Comparison of ENCODE assay signal across 8 cellular contexts in the genomic region with DNA sequence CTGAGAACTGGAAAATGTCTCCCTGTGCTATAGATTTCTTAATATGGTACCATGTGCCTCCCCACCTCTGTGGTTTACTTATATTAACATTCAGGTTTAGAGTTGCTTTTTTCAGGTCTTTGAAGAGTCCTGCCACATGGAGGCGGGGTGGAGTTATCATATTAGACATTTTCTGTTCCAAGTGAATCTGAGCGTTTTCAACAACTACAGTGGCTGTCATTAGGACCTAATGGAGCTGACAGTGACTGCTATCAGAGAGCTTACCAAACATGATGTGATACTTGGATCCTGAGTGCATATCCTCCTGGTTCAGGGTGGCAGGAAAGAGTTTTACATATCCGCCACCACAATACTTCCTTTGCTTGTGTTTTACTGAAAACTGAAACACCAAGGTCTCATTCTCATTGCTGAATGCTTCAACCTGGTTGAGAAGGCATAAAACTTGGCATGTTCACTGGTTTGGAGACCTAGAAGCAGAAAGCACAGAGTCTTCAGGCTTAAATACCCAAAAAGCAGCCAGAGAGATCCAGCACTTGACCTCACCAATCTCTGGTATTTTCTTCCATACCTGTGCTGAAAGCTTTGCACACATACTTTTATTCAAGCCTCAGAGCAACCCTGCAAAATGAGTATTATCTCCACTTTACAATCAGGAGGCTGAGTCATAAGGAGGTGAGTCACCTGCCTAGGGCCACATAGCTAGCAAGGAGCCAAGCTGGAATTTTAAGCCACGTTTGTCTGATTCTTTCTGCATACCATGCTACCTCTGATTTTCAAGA. TPM values are rescaled to one million over a fixed set of nuclear protein-coding genes. Genes with fewer than 3 reads are reported as not detected.
DNase-seq lines count a peak whose midpoint lies in the region; ATAC-seq and TF ChIP-seq lines count a peak whose summit lies in the region.

No MANE protein-coding gene starts in this region.

- intact Hi-C loops in Calu3 (cut with micrococcal nuclease; ENCODE audit: unreplicated experiment) (loop anchor here (2.0 to 5.0 kb wide), 3 partner anchors 48 to 199 kb away; a partner anchor contains a TSS), lower lobe of right lung (cut with DNase I) (no loop called here)

- no peaks in the 10 kb centered on the region for H3K36me3 Mint-ChIP-seq in Calu3 (ENCODE audit: insufficient read depth, unreplicated experiment)
- no peaks in the 10 kb centered on the region for H3K36me3 Mint-ChIP-seq in brain

- H3K4me3 ChIP-seq in RWPE2 (ENCODE audit: severe bottlenecking), result no peak overlapping the region
- H3K4me3 ChIP-seq in lower lobe of right lung, result no peak overlapping the region
- no peak overlapping the region for H3K4me3 ChIP-seq in upper lobe of left lung

- CTCF ChIA-PET in Calu3 (lab: Charles Lee), result interaction anchor here (0.6 to 1.6 kb wide), 4 partner anchors 34 to 461 kb away, joined by 4 to 6 read pairs (median 5); no protein-coding TSS in a partner anchor

- peaks cover 37% of the 10 kb centered on the region for H3K4me1 Mint-ChIP-seq in Calu3 (ENCODE audit: low read depth, unreplicated experiment)
- H3K4me1 Mint-ChIP-seq in brain, result peaks cover 14% of the 10 kb centered on the region

- H3K9me3 Mint-ChIP-seq in Calu3 (ENCODE audit: low read depth, unreplicated experiment) (no peaks in the 10 kb centered on the region), brain (no peaks in the 10 kb centered on the region)

- ATAC-seq in GM19324 (IDR thresholded peaks at IDR 0.05; ENCODE audit: low FRiP score, unreplicated experiment) (peak; percentile 82), HG03175 (IDR thresholded peaks at IDR 0.05; ENCODE audit: unreplicated experiment) (peak; percentile 76), RWPE2 (ENCODE audit: low read depth) (peak; percentile 90), lower lobe of right lung (peak; percentile 89 to 95), upper lobe of left lung (ENCODE audit: low FRiP score in 2 of 2) (peak; percentile 62 to 83)

- no peak overlapping the region for H3K4me3 Mint-ChIP-seq in Calu3 (ENCODE audit: low read depth, unreplicated experiment)
- no peak overlapping the region for H3K4me3 Mint-ChIP-seq in brain

- H3K36me3 ChIP-seq in RWPE2 (ENCODE audit: low read depth) (no peaks in the 10 kb centered on the region), lower lobe of right lung (no peaks in the 10 kb centered on the region), upper lobe of left lung (no peaks in the 10 kb centered on the region)

- peak; percentile 78 for DNase-seq in Calu3
- DNase-seq in RWPE2 (ENCODE audit: low spot score), result peak; percentile 77
- DNase-seq in lower lobe of right lung, result no peak
- peak in 1 of 2 donors; percentile 72 for DNase-seq in upper lobe of left lung
- no peak for DNase-seq in NCI-H1436 treated with DMSO at 0.1 percent for 48 hours (lab: John Stamatoyannopoulos, UW)

- peak in 1 of 4 donors; percentile 7 for TF ChIP-seq EP300 in upper lobe of left lung (IDR thresholded peaks at IDR 0.05)

- H3K4me1 ChIP-seq in RWPE2 (ENCODE audit: insufficient read depth, poor library complexity, severe bottlenecking) (peaks cover 44% of the 10 kb centered on the region), lower lobe of right lung (peaks cover 25% of the 10 kb centered on the region), upper lobe of left lung (peaks cover 20 to 27% (median 25%) of the 10 kb centered on the region in 4 donors)

- WGBS in upper lobe of left lung, 2 donors, result 29 to 40% methylated on average over 4 of the region's 4 CpGs

- H3K27ac ChIP-seq in RWPE2 (ENCODE audit: poor library complexity, severe bottlenecking) (peak overlapping the region; percentile 95), lower lobe of right lung (peak overlapping the region; percentile 49), upper lobe of left lung (peak overlapping the region; percentile 27 to 75 (median 52))

- H3K27me3 Mint-ChIP-seq in Calu3 (ENCODE audit: unreplicated experiment) (no peaks in the 10 kb centered on the region), brain (peaks cover 3% of the 10 kb centered on the region)

- BruUV-seq in Calu3 (replicated peaks; lab: Mats Ljungman, UMichigan), result no TSS peak

- H3K27ac Mint-ChIP-seq in Calu3 (ENCODE audit: unreplicated experiment), result peak overlapping the region; percentile 89
- peak overlapping the region in 1 of 5 experiments; percentile 77 for H3K27ac Mint-ChIP-seq in brain

- H3K27me3 ChIP-seq in RWPE2 (ENCODE audit: insufficient read depth, poor library complexity, severe bottlenecking), result no peaks in the 10 kb centered on the region
- H3K27me3 ChIP-seq in lower lobe of right lung (ENCODE audit: low read depth), result no peaks in the 10 kb centered on the region
- H3K27me3 ChIP-seq in upper lobe of left lung, result no peaks in the 10 kb centered on the region

- H3K9me3 ChIP-seq in RWPE2 (ENCODE audit: severe bottlenecking) (no peaks in the 10 kb centered on the region), lower lobe of right lung (no peaks in the 10 kb centered on the region), upper lobe of left lung (no peaks in the 10 kb centered on the region)

- peak; percentile 20 for TF ChIP-seq CTCF in Calu3 (IDR thresholded peaks at IDR 0.05; ENCODE audit: unreplicated experiment)
- TF ChIP-seq CTCF in RWPE2 (IDR thresholded peaks at IDR 0.05; ENCODE audit: poor library complexity, severe bottlenecking), result peak; percentile 31
- TF ChIP-seq CTCF in brain (conservative IDR thresholded peaks at IDR 0.05), result peak; percentile 13 to 26
- TF ChIP-seq CTCF in lower lobe of right lung (IDR thresholded peaks at IDR 0.05), result no peak
- TF ChIP-seq CTCF in upper lobe of left lung (IDR thresholded peaks at IDR 0.05), result no peak

- no peak for TF ChIP-seq POLR2A in upper lobe of left lung (IDR thresholded peaks at IDR 0.05)

RNA-seq across cellular contexts. Expression of a gene that starts 47.4 kb away (rescaled TPM):
- total RNA-seq in Calu3 (2022) (64.4 and 67.6 TPM in 2 replicates), lower lobe of right lung (65.4 TPM), upper lobe of left lung (100 to 1,000 TPM in 3 of 6 donors, 10 to 100 TPM in 3; 55.7 to 271 (median 94.9) TPM)
- polyA plus RNA-seq in brain (ENCODE audit: insufficient read depth, low read depth, low replicate concordance), result 23.9 TPM

RNA-seq across cellular contexts. Expression of a gene that starts 50.4 kb away (rescaled TPM):
- 50.0 and 51.2 TPM in 2 replicates for total RNA-seq in Calu3 (2022)
- polyA plus RNA-seq in brain (ENCODE audit: insufficient read depth, low read depth, low replicate concordance), result 18.2 TPM
- total RNA-seq in lower lobe of right lung, result 90.2 TPM
- total RNA-seq in upper lobe of left lung, result 100 to 1,000 TPM in 1 of 6 donors, 10 to 100 TPM in 5; 50.4 to 181 (median 73.3) TPM

Comparison
In these comparisons a context has a peak if more than half of its experiments do, and no peak if none do; other contexts are left out.
1. DNase-seq: peak in Calu3 (single experiment) and RWPE2 (single experiment); none in lower lobe of right lung (single experiment) and NCI-H1436 treated with DMSO at 0.1 percent for 48 hours (single experiment).
2. CTCF ChIP-seq: peak in Calu3 (single experiment), RWPE2 (single experiment) and brain (2 of 2); none in lower lobe of right lung (single experiment) and upper lobe of left lung (0 of 6).
3. Peak in every context shown above with its lines, with median percentiles within 50 percentile points of each other: ATAC-seq and H3K27ac ChIP-seq.